17 cellular contexts compared by ENCODE assay signal in genomic region chr22:29973269-29973668, GRCh38.
"Had no signal": no experiment of that assay in that cellular context is flagged by ENCODE, and none has a peak within 500 bp of the region (broad histone marks: within the 10 kb centered on the region; RNA-seq: fewer than 3 reads in every experiment).

No MANE protein-coding gene starts in this region.

- H3K27ac ChIP-seq: foreskin keratinocyte, parathyroid adenoma, psoas muscle, sigmoid colon, skin epidermis, tibial artery, upper lobe of right lung, vagina had no signal

- H3K4me3 ChIP-seq: psoas muscle, sigmoid colon, skin epidermis, tibial artery, upper lobe of right lung, vagina had no signal

- H3K4me1 ChIP-seq: foreskin keratinocyte, parathyroid adenoma, upper lobe of right lung had no signal

- H3K36me3 ChIP-seq: tibial artery had no signal

- H3K9ac ChIP-seq: parathyroid adenoma had no signal

- DNase-seq: cortex of kidney; effector memory CD4-positive, alpha-beta T cell; foreskin keratinocyte; immature natural killer cell; kidney; left cardiac atrium; midbrain; occipital lobe; psoas muscle; sigmoid colon; stimulated activated CD4-positive, alpha-beta T cell treated with anti-CD3 and anti-CD28 coated beads, Interleukin-2, amount 100 ng/mL, for 48 hours; stimulated activated naive CD8-positive, alpha-beta T cell treated with anti-CD3 and anti-CD28 coated beads, Interleukin-15, Interleukin-2, amounts not matched to agents 100 U/mL and 50 U/mL, for 24 hours; tibial artery; upper lobe of right lung had no signal

- H3K9me3 ChIP-seq: psoas muscle, sigmoid colon, tibial artery, upper lobe of right lung, vagina had no signal

- H3K27me3 ChIP-seq: foreskin keratinocyte, sigmoid colon, tibial artery, upper lobe of right lung, vagina had no signal
